Comparison of ENCODE assay signal across 8 cellular contexts in the genomic region with DNA sequence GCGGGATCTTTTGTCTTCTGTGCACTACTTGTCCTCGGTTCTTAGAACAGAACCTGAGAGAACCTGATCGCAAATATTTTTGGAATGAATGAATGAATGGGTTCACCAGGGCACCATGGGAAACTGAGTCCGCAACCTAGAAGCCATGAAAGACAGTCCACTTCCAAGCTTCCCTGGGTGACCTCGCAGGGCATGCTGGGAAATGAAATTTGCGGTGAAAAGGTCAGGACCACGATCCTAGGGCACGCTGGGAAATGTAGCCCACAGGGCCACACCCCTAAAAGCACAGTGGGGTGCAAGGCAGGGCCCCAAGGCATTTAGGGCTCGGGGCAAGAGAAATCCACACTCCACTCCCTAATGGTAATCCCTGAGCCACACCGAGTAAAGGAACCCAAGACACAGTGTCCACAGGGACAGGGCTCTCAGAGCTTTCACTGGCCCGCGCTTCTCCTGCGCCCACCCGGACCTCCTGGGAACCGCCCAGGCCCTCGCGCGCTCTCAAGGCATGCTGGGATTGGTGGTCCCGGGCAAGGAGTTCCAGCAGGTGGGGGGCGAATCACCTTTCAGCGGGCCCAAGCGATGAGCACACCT. TPM values are rescaled to one million over a fixed set of nuclear protein-coding genes. Genes with fewer than 3 reads are reported as not detected.
A peak's percentile ranks its signal among the peaks of the same experiment; 100 is the strongest.
DNase-seq lines count a peak whose midpoint lies in the region; ATAC-seq and TF ChIP-seq lines count a peak whose summit lies in the region.

No MANE protein-coding gene starts in this region.

- H3K27ac ChIP-seq in C4-2B (peak overlapping the region; percentile 74), iPS DF 6.9 (ENCODE audit: low read length) (no peak overlapping the region)

- H3K36me3 ChIP-seq in Loucy (ENCODE audit: insufficient read depth, low read length) (no peaks in the 10 kb centered on the region), iPS DF 6.9 (ENCODE audit: control insufficient read depth, insufficient read depth, low read length) (no peaks in the 10 kb centered on the region; the same call in 1 of the 2 replicates)

- H3K79me2 ChIP-seq in Loucy (ENCODE audit: insufficient read depth, low read length), result peaks cover 37% of the 10 kb centered on the region

- H3K4me1 ChIP-seq in Loucy (ENCODE audit: insufficient read depth, low read length, poor library complexity, severe bottlenecking) (peaks cover 29% of the 10 kb centered on the region), iPS DF 6.9 (ENCODE audit: control insufficient read depth, insufficient read depth, low read length) (peaks cover 2% of the 10 kb centered on the region; the same call in 1 of the 2 replicates)

- H3K9me2 ChIP-seq in Loucy (replicated peaks; ENCODE audit: low read depth, low read length), result no peaks in the 10 kb centered on the region

- no peak for DNase-seq in astrocyte of the cerebellum (ENCODE audit: low read depth)
- DNase-seq in iPS DF 6.9 (ENCODE audit: low read depth, low spot score), result peak; percentile 98
- peak; percentile 81 for DNase-seq in sciatic nerve (ENCODE audit: low spot score)
- DNase-seq in NCI-H187 (lab: John Stamatoyannopoulos, UW), result no peak
- no peak for DNase-seq in NCI-H2107 treated with DMSO at 0.1 percent for 48 hours (lab: John Stamatoyannopoulos, UW; ENCODE audit: unreplicated experiment)
- no peak for DNase-seq in NCI-H2196 treated with DMSO at 0.1 percent for 48 hours (lab: John Stamatoyannopoulos, UW; ENCODE audit: unreplicated experiment)

- H2AFZ ChIP-seq in Loucy (ENCODE audit: low read length), result peak overlapping the region; percentile 94

- peak; percentile 44 for ATAC-seq in sciatic nerve

- WGBS in iPS DF 6.9 (ENCODE audit: insufficient coverage, insufficient read length), result no CpG with 5 or more reads among the region's 22 CpGs

- no peaks in the 10 kb centered on the region for H3F3A ChIP-seq in Loucy (ENCODE audit: low read depth)

- intact Hi-C loops in sciatic nerve (cut with DNase I), result no loop called here

- peak overlapping the region; percentile 97 for H3K4me2 ChIP-seq in Loucy (ENCODE audit: low read depth, low read length, poor library complexity, severe bottlenecking)

- H3K27me3 ChIP-seq in Loucy (ENCODE audit: insufficient read depth, low read length, poor library complexity, severe bottlenecking) (no peaks in the 10 kb centered on the region), iPS DF 6.9 (ENCODE audit: control insufficient read depth, insufficient read depth, low read length) (no peaks in the 10 kb centered on the region)

- peak overlapping the region; percentile 81 for H3K9ac ChIP-seq in Loucy (ENCODE audit: low read depth, low read length, poor library complexity, severe bottlenecking)

- no peaks in the 10 kb centered on the region for H3K9me3 ChIP-seq in Loucy (ENCODE audit: insufficient read depth, low read depth, low read length)
- H3K9me3 ChIP-seq in iPS DF 6.9 (ENCODE audit: control insufficient read depth, insufficient read depth, low read length), result no peaks in the 10 kb centered on the region

- H4K20me1 ChIP-seq in Loucy (ENCODE audit: insufficient read depth, low read length, poor library complexity, severe bottlenecking), result peaks cover 35% of the 10 kb centered on the region

- H3K4me3 ChIP-seq in Loucy (ENCODE audit: low read length, poor library complexity, severe bottlenecking), result peak overlapping the region; percentile 86
- H3K4me3 ChIP-seq in astrocyte of the cerebellum (ENCODE audit: low read depth, low read length), result peak overlapping the region; percentile 77
- peak overlapping the region; percentile 89; the same call in 1 of the 2 replicates for H3K4me3 ChIP-seq in iPS DF 6.9 (ENCODE audit: low read length)

- TF ChIP-seq CTCF in C4-2B (conservative IDR thresholded peaks at IDR 0.05), result no peak
- TF ChIP-seq CTCF in Loucy (conservative IDR thresholded peaks at IDR 0.05; ENCODE audit: low read length), result no peak
- TF ChIP-seq CTCF in astrocyte of the cerebellum (IDR thresholded peaks at IDR 0.05; ENCODE audit: low read depth, low read length, missing control alignments), result no peak

- in situ Hi-C loops in astrocyte of the cerebellum (cut with HindIII; ENCODE audit: low sequenced_read_pairs), result loop anchor here (5.0 kb wide), 1 partner anchor 54 kb away; no protein-coding TSS in a partner anchor

RNA-seq across cellular contexts. Expression of gene PPP1R12C, which starts 1.1 kb away (rescaled TPM):
- total RNA-seq in sciatic nerve, result 112 TPM

RNA-seq across cellular contexts. Expression of gene TNNT1, which starts 30.5 kb away (rescaled TPM):
- total RNA-seq in sciatic nerve, result 1.4 TPM

RNA-seq across cellular contexts. Expression of gene TNNI3, which starts 39.0 kb away (rescaled TPM):
- total RNA-seq in sciatic nerve, result not detected

RNA-seq across cellular contexts. Expression of gene EPS8L1, which starts 42.8 kb away (rescaled TPM):
- 1.2 TPM for total RNA-seq in sciatic nerve

RNA-seq across cellular contexts. Expression of gene DNAAF3, which starts 47.9 kb away (rescaled TPM):
- total RNA-seq in sciatic nerve, result 0.62 TPM

Comparison
In these comparisons a context has a peak if more than half of its experiments do, and no peak if none do; other contexts are left out.
1. DNase-seq: peak in iPS DF 6.9 (single experiment) and sciatic nerve (single experiment); none in astrocyte of the cerebellum (single experiment), NCI-H187 (0 of 2), NCI-H2107 treated with DMSO at 0.1 percent for 48 hours (single experiment) and NCI-H2196 treated with DMSO at 0.1 percent for 48 hours (single experiment).
2. Peak in every context shown above with its lines, with median percentiles within 50 percentile points of each other: H3K4me3 ChIP-seq.